In the genomic region with DNA sequence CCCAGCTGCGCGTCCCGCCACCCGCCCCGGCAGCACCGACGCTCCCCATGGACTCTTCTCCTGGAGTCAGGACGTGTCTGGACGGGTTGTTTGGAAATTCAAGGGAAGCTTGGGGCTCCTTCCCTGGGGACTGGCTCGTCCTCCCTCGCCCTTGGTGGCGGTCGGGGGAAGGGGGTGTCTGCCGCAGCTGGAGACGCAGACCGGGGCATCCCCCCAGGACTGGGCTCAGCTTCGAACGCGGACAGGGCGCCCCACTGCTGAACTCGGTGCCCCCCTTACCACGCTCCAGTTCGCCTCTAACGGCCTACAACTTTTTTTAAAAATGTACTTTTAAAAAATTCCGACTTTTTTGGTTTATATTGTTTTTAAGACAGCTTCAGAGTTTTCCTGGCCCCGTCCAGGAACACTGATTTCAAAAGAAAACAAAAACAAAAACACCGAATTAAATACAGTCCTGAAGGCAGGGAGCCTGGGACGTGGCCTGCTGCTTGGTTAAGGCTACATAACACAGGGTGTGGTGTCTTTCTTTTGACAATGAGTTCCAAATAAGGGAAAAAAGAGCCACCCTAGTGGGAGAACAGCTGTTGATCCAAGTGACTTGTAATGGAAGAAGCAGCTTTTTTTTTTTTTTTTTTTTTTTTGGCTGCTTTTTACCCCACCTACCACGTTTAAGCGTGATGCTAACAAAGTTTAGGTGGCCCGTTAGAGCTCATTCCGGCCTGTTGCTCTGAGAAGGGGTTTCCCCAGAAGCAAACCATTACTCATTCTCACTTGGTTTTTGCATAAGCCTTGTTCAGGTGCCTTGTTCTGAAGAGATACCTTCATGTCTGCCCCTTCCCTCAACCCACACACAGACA, we compare ENCODE assay signal across 1 cellular context.
A peak's percentile ranks its signal among the peaks of the same experiment; 100 is the strongest.
TF ChIP-seq lines count a peak whose summit lies in the region.

No MANE protein-coding gene starts in this region.

TF ChIP-seq in HEK293, 187 proteins besides CTCF, POLR2A, EP300 and RAD21 (continued from another document and continues in another):
- TF ChIP-seq, protein P1, sequence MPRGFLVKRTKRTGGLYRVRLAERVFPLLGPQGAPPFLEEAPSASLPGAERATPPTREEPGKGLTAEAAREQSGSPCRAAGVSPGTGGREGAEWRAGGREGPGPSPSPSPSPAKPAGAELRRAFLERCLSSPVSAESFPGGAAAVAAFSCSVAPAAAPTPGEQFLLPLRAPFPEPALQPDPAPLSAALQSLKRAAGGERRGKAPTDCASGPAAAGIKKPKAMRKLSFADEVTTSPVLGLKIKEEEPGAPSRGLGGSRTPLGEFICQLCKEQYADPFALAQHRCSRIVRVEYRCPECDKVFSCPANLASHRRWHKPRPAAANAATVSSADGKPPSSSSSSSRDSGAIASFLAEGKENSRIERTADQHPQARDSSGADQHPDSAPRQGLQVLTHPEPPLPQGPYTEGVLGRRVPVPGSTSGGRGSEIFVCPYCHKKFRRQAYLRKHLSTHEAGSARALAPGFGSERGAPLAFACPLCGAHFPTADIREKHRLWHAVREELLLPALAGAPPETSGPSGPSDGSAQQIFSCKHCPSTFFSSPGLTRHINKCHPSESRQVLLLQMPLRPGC (tag by site-specific recombination; IDR thresholded peaks at IDR 0.05) = no peak
- TF ChIP-seq ZNF792 (tag by site-specific recombination; IDR thresholded peaks at IDR 0.05) (no peak), ZNF223 (tag by site-specific recombination; IDR thresholded peaks at IDR 0.05) (no peak), ZNF610 (tag by site-specific recombination; IDR thresholded peaks at IDR 0.05; ENCODE audit: borderline replicate concordance) (peak; percentile 94), ZBTB49 (tag by site-specific recombination; IDR thresholded peaks at IDR 0.05; ENCODE audit: low read depth) (no peak), ZNF585B (tag by site-specific recombination; IDR thresholded peaks at IDR 0.05) (no peak), HOXA7 (CRISPR knock-in tag; IDR thresholded peaks at IDR 0.05; ENCODE audit: borderline replicate concordance) (no peak), KLF9 (tag by site-specific recombination; IDR thresholded peaks at IDR 0.05; ENCODE audit: low read depth) (no peak; the same call in 1 of the 2 replicates), ZNF626 (tag by site-specific recombination; IDR thresholded peaks at IDR 0.05) (no peak), ZBTB6 (tag by site-specific recombination; IDR thresholded peaks at IDR 0.05) (no peak), OVOL3 (tag by site-specific recombination; IDR thresholded peaks at IDR 0.05) (no peak), TCF7L2 (IDR thresholded peaks at IDR 0.05; ENCODE audit: borderline replicate concordance, low read depth, low read length) (no peak), ZFP37 (tag by site-specific recombination; IDR thresholded peaks at IDR 0.05) (no peak), ZNF324 (tag by site-specific recombination; IDR thresholded peaks at IDR 0.05) (no peak), ZSCAN23 (tag by site-specific recombination; IDR thresholded peaks at IDR 0.05) (no peak), ELK4 (IDR thresholded peaks at IDR 0.05; ENCODE audit: borderline replicate concordance, low read depth, low read length) (no peak), ZNF202 (tag by site-specific recombination; IDR thresholded peaks at IDR 0.05; ENCODE audit: borderline replicate concordance) (no peak), ZBTB8A (tag by site-specific recombination; IDR thresholded peaks at IDR 0.05) (peak; percentile 34), ZNF157 (tag by site-specific recombination; IDR thresholded peaks at IDR 0.05) (no peak), ZNF214 (tag by site-specific recombination; IDR thresholded peaks at IDR 0.05; ENCODE audit: borderline replicate concordance) (no peak), AEBP2 (tag by site-specific recombination; IDR thresholded peaks at IDR 0.05; ENCODE audit: borderline replicate concordance) (no peak), REPIN1 (tag by site-specific recombination; IDR thresholded peaks at IDR 0.05; ENCODE audit: low read depth) (no peak), ATF2 (tag by site-specific recombination; IDR thresholded peaks at IDR 0.05; ENCODE audit: low read depth) (no peak), ZNF558 (tag by site-specific recombination; IDR thresholded peaks at IDR 0.05) (no peak), ZBTB1 (tag by site-specific recombination; IDR thresholded peaks at IDR 0.05) (no peak)
- TF ChIP-seq, protein P2, sequence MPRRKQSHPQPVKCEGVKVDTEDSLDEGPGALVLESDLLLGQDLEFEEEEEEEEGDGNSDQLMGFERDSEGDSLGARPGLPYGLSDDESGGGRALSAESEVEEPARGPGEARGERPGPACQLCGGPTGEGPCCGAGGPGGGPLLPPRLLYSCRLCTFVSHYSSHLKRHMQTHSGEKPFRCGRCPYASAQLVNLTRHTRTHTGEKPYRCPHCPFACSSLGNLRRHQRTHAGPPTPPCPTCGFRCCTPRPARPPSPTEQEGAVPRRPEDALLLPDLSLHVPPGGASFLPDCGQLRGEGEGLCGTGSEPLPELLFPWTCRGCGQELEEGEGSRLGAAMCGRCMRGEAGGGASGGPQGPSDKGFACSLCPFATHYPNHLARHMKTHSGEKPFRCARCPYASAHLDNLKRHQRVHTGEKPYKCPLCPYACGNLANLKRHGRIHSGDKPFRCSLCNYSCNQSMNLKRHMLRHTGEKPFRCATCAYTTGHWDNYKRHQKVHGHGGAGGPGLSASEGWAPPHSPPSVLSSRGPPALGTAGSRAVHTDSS (tag by site-specific recombination; IDR thresholded peaks at IDR 0.05) = no peak
- TF ChIP-seq, protein P3, sequence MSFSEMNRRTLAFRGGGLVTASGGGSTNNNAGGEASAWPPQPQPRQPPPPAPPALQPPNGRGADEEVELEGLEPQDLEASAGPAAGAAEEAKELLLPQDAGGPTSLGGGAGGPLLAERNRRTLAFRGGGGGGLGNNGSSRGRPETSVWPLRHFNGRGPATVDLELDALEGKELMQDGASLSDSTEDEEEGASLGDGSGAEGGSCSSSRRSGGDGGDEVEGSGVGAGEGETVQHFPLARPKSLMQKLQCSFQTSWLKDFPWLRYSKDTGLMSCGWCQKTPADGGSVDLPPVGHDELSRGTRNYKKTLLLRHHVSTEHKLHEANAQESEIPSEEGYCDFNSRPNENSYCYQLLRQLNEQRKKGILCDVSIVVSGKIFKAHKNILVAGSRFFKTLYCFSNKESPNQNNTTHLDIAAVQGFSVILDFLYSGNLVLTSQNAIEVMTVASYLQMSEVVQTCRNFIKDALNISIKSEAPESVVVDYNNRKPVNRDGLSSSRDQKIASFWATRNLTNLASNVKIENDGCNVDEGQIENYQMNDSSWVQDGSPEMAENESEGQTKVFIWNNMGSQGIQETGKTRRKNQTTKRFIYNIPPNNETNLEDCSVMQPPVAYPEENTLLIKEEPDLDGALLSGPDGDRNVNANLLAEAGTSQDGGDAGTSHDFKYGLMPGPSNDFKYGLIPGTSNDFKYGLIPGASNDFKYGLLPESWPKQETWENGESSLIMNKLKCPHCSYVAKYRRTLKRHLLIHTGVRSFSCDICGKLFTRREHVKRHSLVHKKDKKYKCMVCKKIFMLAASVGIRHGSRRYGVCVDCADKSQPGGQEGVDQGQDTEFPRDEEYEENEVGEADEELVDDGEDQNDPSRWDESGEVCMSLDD (tag by site-specific recombination; IDR thresholded peaks at IDR 0.05) = peak; percentile 86
- TF ChIP-seq, protein P4, sequence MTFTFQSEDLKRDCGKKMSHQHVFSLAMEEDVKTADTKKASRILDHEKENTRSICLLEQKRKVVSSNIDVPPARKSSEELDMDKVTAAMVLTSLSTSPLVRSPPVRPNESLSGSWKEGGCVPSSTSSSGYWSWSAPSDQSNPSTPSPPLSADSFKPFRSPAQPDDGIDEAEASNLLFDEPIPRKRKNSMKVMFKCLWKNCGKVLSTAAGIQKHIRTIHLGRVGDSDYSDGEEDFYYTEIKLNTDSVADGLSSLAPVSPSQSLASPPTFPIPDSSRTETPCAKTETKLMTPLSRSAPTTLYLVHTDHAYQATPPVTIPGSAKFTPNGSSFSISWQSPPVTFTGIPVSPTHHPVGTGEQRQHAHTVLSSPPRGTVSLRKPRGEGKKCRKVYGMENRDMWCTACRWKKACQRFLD (tag by site-specific recombination; IDR thresholded peaks at IDR 0.05) = no peak
- TF ChIP-seq, protein P5, sequence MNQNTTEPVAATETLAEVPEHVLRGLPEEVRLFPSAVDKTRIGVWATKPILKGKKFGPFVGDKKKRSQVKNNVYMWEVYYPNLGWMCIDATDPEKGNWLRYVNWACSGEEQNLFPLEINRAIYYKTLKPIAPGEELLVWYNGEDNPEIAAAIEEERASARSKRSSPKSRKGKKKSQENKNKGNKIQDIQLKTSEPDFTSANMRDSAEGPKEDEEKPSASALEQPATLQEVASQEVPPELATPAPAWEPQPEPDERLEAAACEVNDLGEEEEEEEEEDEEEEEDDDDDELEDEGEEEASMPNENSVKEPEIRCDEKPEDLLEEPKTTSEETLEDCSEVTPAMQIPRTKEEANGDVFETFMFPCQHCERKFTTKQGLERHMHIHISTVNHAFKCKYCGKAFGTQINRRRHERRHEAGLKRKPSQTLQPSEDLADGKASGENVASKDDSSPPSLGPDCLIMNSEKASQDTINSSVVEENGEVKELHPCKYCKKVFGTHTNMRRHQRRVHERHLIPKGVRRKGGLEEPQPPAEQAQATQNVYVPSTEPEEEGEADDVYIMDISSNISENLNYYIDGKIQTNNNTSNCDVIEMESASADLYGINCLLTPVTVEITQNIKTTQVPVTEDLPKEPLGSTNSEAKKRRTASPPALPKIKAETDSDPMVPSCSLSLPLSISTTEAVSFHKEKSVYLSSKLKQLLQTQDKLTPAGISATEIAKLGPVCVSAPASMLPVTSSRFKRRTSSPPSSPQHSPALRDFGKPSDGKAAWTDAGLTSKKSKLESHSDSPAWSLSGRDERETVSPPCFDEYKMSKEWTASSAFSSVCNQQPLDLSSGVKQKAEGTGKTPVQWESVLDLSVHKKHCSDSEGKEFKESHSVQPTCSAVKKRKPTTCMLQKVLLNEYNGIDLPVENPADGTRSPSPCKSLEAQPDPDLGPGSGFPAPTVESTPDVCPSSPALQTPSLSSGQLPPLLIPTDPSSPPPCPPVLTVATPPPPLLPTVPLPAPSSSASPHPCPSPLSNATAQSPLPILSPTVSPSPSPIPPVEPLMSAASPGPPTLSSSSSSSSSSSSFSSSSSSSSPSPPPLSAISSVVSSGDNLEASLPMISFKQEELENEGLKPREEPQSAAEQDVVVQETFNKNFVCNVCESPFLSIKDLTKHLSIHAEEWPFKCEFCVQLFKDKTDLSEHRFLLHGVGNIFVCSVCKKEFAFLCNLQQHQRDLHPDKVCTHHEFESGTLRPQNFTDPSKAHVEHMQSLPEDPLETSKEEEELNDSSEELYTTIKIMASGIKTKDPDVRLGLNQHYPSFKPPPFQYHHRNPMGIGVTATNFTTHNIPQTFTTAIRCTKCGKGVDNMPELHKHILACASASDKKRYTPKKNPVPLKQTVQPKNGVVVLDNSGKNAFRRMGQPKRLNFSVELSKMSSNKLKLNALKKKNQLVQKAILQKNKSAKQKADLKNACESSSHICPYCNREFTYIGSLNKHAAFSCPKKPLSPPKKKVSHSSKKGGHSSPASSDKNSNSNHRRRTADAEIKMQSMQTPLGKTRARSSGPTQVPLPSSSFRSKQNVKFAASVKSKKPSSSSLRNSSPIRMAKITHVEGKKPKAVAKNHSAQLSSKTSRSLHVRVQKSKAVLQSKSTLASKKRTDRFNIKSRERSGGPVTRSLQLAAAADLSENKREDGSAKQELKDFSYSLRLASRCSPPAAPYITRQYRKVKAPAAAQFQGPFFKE (tag by site-specific recombination; IDR thresholded peaks at IDR 0.05; ENCODE audit: borderline replicate concordance) = no peak
